Comparison of ENCODE assay signal across 8 cellular contexts in genomic region chr1:98046031-98046641, GRCh38.
DNase-seq lines count a peak whose midpoint lies in the region; ATAC-seq and TF ChIP-seq lines count a peak whose summit lies in the region.

No MANE protein-coding gene starts in this region.

- H3K27ac Mint-ChIP-seq in CD4-positive, alpha-beta T cell = no peak overlapping the region
- no peak overlapping the region for H3K27ac Mint-ChIP-seq in activated naive CD8-positive, alpha-beta T cell treated with anti-CD3 and anti-CD28 coated beads, Interleukin-2, amount 50 U/mL, for 24 hours
- H3K27ac Mint-ChIP-seq in stimulated activated naive CD8-positive, alpha-beta T cell treated with anti-CD3 and anti-CD28 coated beads, Interleukin-15, Interleukin-2, amounts not matched to agents 100 ng/mL and 50 ng/mL, for 24 hours = no peak overlapping the region

- no peak for DNase-seq in CD4-positive, alpha-beta T cell
- DNase-seq in HuH-7.5 (ENCODE audit: low spot score) (peak; percentile 30), NCI-H2171 treated with DMSO at 0.1 percent for 48 hours (lab: John Stamatoyannopoulos, UW) (no peak), T-helper 9 cell (no peak)
- DNase-seq in activated naive CD8-positive, alpha-beta T cell treated with anti-CD3 and anti-CD28 coated beads, Interleukin-2, amount 50 U/mL, for 24 hours = peak; percentile 16
- DNase-seq in NK-92 treated with Interleukin-12 subunit alpha and Interleukin-12 subunit beta, amount 100 ng/mL, for 24 hours (lab: John Stamatoyannopoulos, UW) = no peak

- CTCF ChIA-PET in CD4-positive, alpha-beta T cell (lab: Charles Lee) = no interaction called here

- H3K4me3 ChIP-seq in iPS-15b (ENCODE audit: low read depth, low read length) = peak overlapping the region; percentile 66

- no peak overlapping the region for H3K27ac ChIP-seq in CD4-positive, alpha-beta T cell (ENCODE audit: low read depth, low read length)

- peak overlapping the region; percentile 72 for H3K4me3 Mint-ChIP-seq in CD4-positive, alpha-beta T cell
- peak overlapping the region; percentile 78 for H3K4me3 Mint-ChIP-seq in activated naive CD8-positive, alpha-beta T cell treated with anti-CD3 and anti-CD28 coated beads, Interleukin-2, amount 50 U/mL, for 24 hours
- peak overlapping the region; percentile 79 for H3K4me3 Mint-ChIP-seq in stimulated activated naive CD8-positive, alpha-beta T cell treated with anti-CD3 and anti-CD28 coated beads, Interleukin-15, Interleukin-2, amounts not matched to agents 100 ng/mL and 50 ng/mL, for 24 hours

- H3K9ac ChIP-seq in iPS-15b (ENCODE audit: low read depth, low read length) = no peak overlapping the region

- peaks cover 2% of the 10 kb centered on the region for H3K9me3 Mint-ChIP-seq in CD4-positive, alpha-beta T cell
- H3K9me3 Mint-ChIP-seq in activated naive CD8-positive, alpha-beta T cell treated with anti-CD3 and anti-CD28 coated beads, Interleukin-2, amount 50 U/mL, for 24 hours = no peaks in the 10 kb centered on the region
- H3K9me3 Mint-ChIP-seq in stimulated activated naive CD8-positive, alpha-beta T cell treated with anti-CD3 and anti-CD28 coated beads, Interleukin-15, Interleukin-2, amounts not matched to agents 100 ng/mL and 50 ng/mL, for 24 hours = no peaks in the 10 kb centered on the region

- H3K27me3 ChIP-seq in CD4-positive, alpha-beta T cell (ENCODE audit: control insufficient read depth, insufficient read depth, low read length) = peaks cover 79% of the 10 kb centered on the region
- peaks cover 92% of the 10 kb centered on the region for H3K27me3 ChIP-seq in iPS-15b (ENCODE audit: control insufficient read depth, insufficient read depth, low read length)

- intact Hi-C loops in CD4-positive, alpha-beta T cell (cut with DNase I, micrococcal nuclease) = no loop called here

- no peak for TF ChIP-seq CTCF in CD4-positive, alpha-beta T cell (IDR thresholded peaks at IDR 0.05)

- H3K36me3 ChIP-seq in iPS-15b (ENCODE audit: control insufficient read depth, insufficient read depth, low read length) = no peaks in the 10 kb centered on the region

- ATAC-seq in CD4-positive, alpha-beta T cell (ENCODE audit: poor library complexity) = no peak
- ATAC-seq in activated naive CD8-positive, alpha-beta T cell treated with anti-CD3 and anti-CD28 coated beads, Interleukin-2, amount 50 U/mL, for 24 hours = peak; percentile 43

- peaks cover 39% of the 10 kb centered on the region for H3K4me1 Mint-ChIP-seq in CD4-positive, alpha-beta T cell (ENCODE audit: low read depth)
- H3K4me1 Mint-ChIP-seq in activated naive CD8-positive, alpha-beta T cell treated with anti-CD3 and anti-CD28 coated beads, Interleukin-2, amount 50 U/mL, for 24 hours = peaks cover 29% of the 10 kb centered on the region
- H3K4me1 Mint-ChIP-seq in stimulated activated naive CD8-positive, alpha-beta T cell treated with anti-CD3 and anti-CD28 coated beads, Interleukin-15, Interleukin-2, amounts not matched to agents 100 ng/mL and 50 ng/mL, for 24 hours (ENCODE audit: low read depth) = peaks cover 36% of the 10 kb centered on the region

- H3K36me3 Mint-ChIP-seq in CD4-positive, alpha-beta T cell (ENCODE audit: low read depth) = no peaks in the 10 kb centered on the region
- H3K36me3 Mint-ChIP-seq in activated naive CD8-positive, alpha-beta T cell treated with anti-CD3 and anti-CD28 coated beads, Interleukin-2, amount 50 U/mL, for 24 hours (ENCODE audit: low read depth) = no peaks in the 10 kb centered on the region
- no peaks in the 10 kb centered on the region for H3K36me3 Mint-ChIP-seq in stimulated activated naive CD8-positive, alpha-beta T cell treated with anti-CD3 and anti-CD28 coated beads, Interleukin-15, Interleukin-2, amounts not matched to agents 100 ng/mL and 50 ng/mL, for 24 hours (ENCODE audit: low read depth)

- H3K27me3 Mint-ChIP-seq in CD4-positive, alpha-beta T cell = peaks cover 85% of the 10 kb centered on the region
- peaks cover 77% of the 10 kb centered on the region for H3K27me3 Mint-ChIP-seq in activated naive CD8-positive, alpha-beta T cell treated with anti-CD3 and anti-CD28 coated beads, Interleukin-2, amount 50 U/mL, for 24 hours
- peaks cover 82% of the 10 kb centered on the region for H3K27me3 Mint-ChIP-seq in stimulated activated naive CD8-positive, alpha-beta T cell treated with anti-CD3 and anti-CD28 coated beads, Interleukin-15, Interleukin-2, amounts not matched to agents 100 ng/mL and 50 ng/mL, for 24 hours

- no peaks in the 10 kb centered on the region for H3K9me3 ChIP-seq in CD4-positive, alpha-beta T cell (ENCODE audit: control insufficient read depth, low read length)
- no peaks in the 10 kb centered on the region for H3K9me3 ChIP-seq in iPS-15b (ENCODE audit: control insufficient read depth, insufficient read depth, low read length)

- POLR2A ChIA-PET in CD4-positive, alpha-beta T cell (lab: Charles Lee) = no interaction called here

- H3K4me1 ChIP-seq in iPS-15b (ENCODE audit: control insufficient read depth, insufficient read depth, low read length) = peaks cover 11% of the 10 kb centered on the region

Comparison
In these comparisons a context has a peak if more than half of its experiments do, and no peak if none do; other contexts are left out.
1. DNase-seq: peak in HuH-7.5 (single experiment) and activated naive CD8-positive, alpha-beta T cell treated with anti-CD3 and anti-CD28 coated beads, Interleukin-2, amount 50 U/mL, for 24 hours (single experiment); none in CD4-positive, alpha-beta T cell (0 of 10), NK-92 treated with Interleukin-12 subunit alpha and Interleukin-12 subunit beta, amount 100 ng/mL, for 24 hours (single experiment), NCI-H2171 treated with DMSO at 0.1 percent for 48 hours (single experiment) and T-helper 9 cell (single experiment).
2. Peak in every context shown above with its lines, with median percentiles within 50 percentile points of each other: H3K4me3 Mint-ChIP-seq.